In genomic region chr1:67674260-67675011, GRCh38 we compare ENCODE assay signal across 8 cellular contexts. TPM values are rescaled to one million over a fixed set of nuclear protein-coding genes. Genes with fewer than 3 reads are reported as not detected.
DNase-seq lines count a peak whose midpoint lies in the region; ATAC-seq, FAIRE-seq and TF ChIP-seq lines count a peak whose summit lies in the region.

No MANE protein-coding gene starts in this region.

- H3K4me3 ChIP-seq in right cardiac atrium (ENCODE audit: low read length) = no peak overlapping the region

- peaks cover 4% of the 10 kb centered on the region for H3K4me1 ChIP-seq in right cardiac atrium (ENCODE audit: control insufficient read depth, insufficient read depth, low read length)

- 27% methylated on average over 4 of the region's 4 CpGs for WGBS in right cardiac atrium

- TF ChIP-seq POLR2A in H54 (IDR thresholded peaks at IDR 0.05; ENCODE audit: low read depth, low read length) = no peak

- DNase-seq in H54 (ENCODE audit: insufficient read length, low spot score) (no peak), NCI-H510A treated with DMSO at 0.1 percent for 48 hours (lab: John Stamatoyannopoulos, UW) (peak; percentile 93), activated T-helper 1 cell treated with Interleukin-2 at 50 U/mL for 16 hours (ENCODE audit: low read depth) (peak; percentile 4), right cardiac atrium (peak; percentile 34 to 52 (median 34)), stromal cell of bone marrow (ENCODE audit: low read depth) (peak; percentile 47), middle frontal gyrus (ENCODE audit: extremely low spot score, low spot score) (no peak), NK-92 (lab: John Stamatoyannopoulos, UW; ENCODE audit: unreplicated experiment) (no peak)

- FAIRE-seq in H54 (lab: Jason Lieb, UNC) = peak; percentile 81

- intact Hi-C loops in right cardiac atrium (cut with DNase I) = no loop called here

- peak overlapping the region; percentile 23 for H3K27ac ChIP-seq in right cardiac atrium (ENCODE audit: low read length)

- no peaks in the 10 kb centered on the region for H3K9me3 ChIP-seq in right cardiac atrium (ENCODE audit: control insufficient read depth, low read length)

- ATAC-seq in right cardiac atrium (peak; percentile 54 to 93), HG02981 (IDR thresholded peaks at IDR 0.05; ENCODE audit: unreplicated experiment) (no peak)

- H3K27me3 ChIP-seq in right cardiac atrium (ENCODE audit: control insufficient read depth, insufficient read depth) = no peaks in the 10 kb centered on the region

RNA-seq across cellular contexts. Expression of gene GADD45A, which starts 10.6 kb away (rescaled TPM):
- 10 to 100 TPM; 10.5 to 23.3 (median 18.2) TPM for total RNA-seq in right cardiac atrium
- 24.6 TPM for polyA plus RNA-seq in right cardiac atrium

Comparison
In these comparisons a context has a peak if more than half of its experiments do, and no peak if none do; other contexts are left out.
1. DNase-seq: peak in NCI-H510A treated with DMSO at 0.1 percent for 48 hours (single experiment), activated T-helper 1 cell treated with Interleukin-2 at 50 U/mL for 16 hours (single experiment), right cardiac atrium (3 of 3) and stromal cell of bone marrow (single experiment); none in H54 (single experiment), middle frontal gyrus (single experiment) and NK-92 (single experiment).